13 cellular contexts compared by ENCODE assay signal in genomic region chr7:2954433-2954853, GRCh38.
A peak's percentile ranks its signal among the peaks of the same experiment; 100 is the strongest.
DNase-seq lines count a peak whose midpoint lies in the region; ATAC-seq, FAIRE-seq and TF ChIP-seq lines count a peak whose summit lies in the region.
"Had no signal": no experiment of that assay in that cellular context is flagged by ENCODE, and none has a peak within 500 bp of the region (broad histone marks: within the 10 kb centered on the region; RNA-seq: fewer than 3 reads in every experiment).

No MANE protein-coding gene starts in this region.

- H3K27me3 ChIP-seq in GM12878 (replicated peaks in 1 of 2; ENCODE audit: control insufficient read depth in 2 of 2, insufficient read depth in 2 of 2, low read length in 1 of 2) (no peaks in the 10 kb centered on the region), thyroid gland (no peaks in the 10 kb centered on the region)
- H3K27me3 ChIP-seq: adrenal gland had no signal

- TF ChIP-seq CTCF in GM12878 (IDR thresholded peaks at IDR 0.05 in 2 of 3, conservative IDR thresholded peaks at IDR 0.05 in 1 of 3; ENCODE audit: control insufficient read depth in 2 of 3, extremely low read depth in 1 of 3, insufficient read depth in 1 of 3, low read depth in 3 of 3, low read length in 3 of 3) (no peak), thyroid gland (IDR thresholded peaks at IDR 0.05) (no peak)

- peaks cover 16% of the 10 kb centered on the region for H3K9me3 Mint-ChIP-seq in activated CD4-positive, alpha-beta T cell treated with anti-CD3 and anti-CD28 coated beads, Interleukin-2, amount 10 ng/mL, durations not matched to agents 7 days and 5 days
- H3K9me3 Mint-ChIP-seq: HFFc6 had no signal

- intact Hi-C loops in GM12878 (cut with micrococcal nuclease; ENCODE audit: unreplicated experiment) = no loop called here
- intact Hi-C loops in thyroid gland (cut with DNase I) = no loop called here

- BruUV-seq in GM12878 (replicated peaks; lab: Mats Ljungman, UMichigan) = no TSS peak

- H3K9me3 ChIP-seq in GM12878 (replicated peaks; ENCODE audit: control insufficient read depth, insufficient read depth, low read length) (peaks cover 4% of the 10 kb centered on the region), thyroid gland (no peaks in the 10 kb centered on the region)
- H3K9me3 ChIP-seq: adrenal gland had no signal

- H3K4me1 ChIP-seq in GM12878 (ENCODE audit: control insufficient read depth, insufficient read depth, low read length) (peaks cover 4% of the 10 kb centered on the region; the same call in 1 of the 2 replicates), thyroid gland (no peaks in the 10 kb centered on the region)

- no peaks in the 10 kb centered on the region for H4K20me1 ChIP-seq in GM12878 (ENCODE audit: control insufficient read depth, insufficient read depth)

- no peak for TF ChIP-seq RAD21 in GM12878 (IDR thresholded peaks at IDR 0.05; ENCODE audit: insufficient read depth, low read depth, low read length)

- in situ Hi-C loops in GM12878 (cut with MboI) = no loop called here

- SMC1A ChIA-PET in GM12878 (lab: Charles Lee; ENCODE audit: uncharacterized antibody, unreplicated experiment) = interaction anchor here (1.3 kb wide), 1 partner anchor 88 kb away, joined by 4 read pairs; no protein-coding TSS in a partner anchor

- H3K79me2 ChIP-seq in GM12878 (ENCODE audit: control insufficient read depth, insufficient read depth, low read length) = no peaks in the 10 kb centered on the region

- H3K36me3 ChIP-seq in GM12878 (ENCODE audit: control insufficient read depth in 2 of 2, insufficient read depth in 2 of 2, low read length in 1 of 2) (peaks cover 9 to 31% of the 10 kb centered on the region in 2 experiments; a peak in 3 of 4 replicates), thyroid gland (no peaks in the 10 kb centered on the region)
- H3K36me3 ChIP-seq: adrenal gland had no signal

- peak overlapping the region; percentile 85 for H3K27ac Mint-ChIP-seq in activated CD4-positive, alpha-beta T cell treated with anti-CD3 and anti-CD28 coated beads, Interleukin-2, amount 10 ng/mL, durations not matched to agents 7 days and 5 days
- H3K27ac Mint-ChIP-seq: endodermal cell, HFFc6 had no signal

- POLR2A ChIA-PET in activated CD4-positive, alpha-beta T cell treated with anti-CD3 and anti-CD28 coated beads, Interleukin-2, amount 10 ng/mL, durations not matched to agents 7 days and 5 days (lab: Charles Lee) = interaction anchor here (0.7 kb wide), 1 partner anchor 87 kb away, joined by 4 read pairs; no protein-coding TSS in a partner anchor
- POLR2A ChIA-PET in GM12878 (lab: Charles Lee) = no interaction called here

- H3K9ac ChIP-seq in GM12878 (ENCODE audit: control insufficient read depth, insufficient read depth, low read length) = no peak overlapping the region

- RAD21 ChIA-PET in GM12878 (lab: Charles Lee; ENCODE audit: unreplicated experiment) = no interaction called here

- H3K4me2 ChIP-seq in GM12878 (ENCODE audit: control insufficient read depth, insufficient read depth) = no peak overlapping the region

- CTCF ChIA-PET in activated CD4-positive, alpha-beta T cell treated with anti-CD3 and anti-CD28 coated beads, Interleukin-2, amount 10 ng/mL, durations not matched to agents 7 days and 5 days (lab: Charles Lee) = interaction anchor here (0.7 to 1.4 kb wide), 3 partner anchors 11 to 13 kb away, joined by 3 to 5 read pairs (median 3); no protein-coding TSS in a partner anchor
- CTCF ChIA-PET in GM12878 (lab: Yijun Ruan, JAX) = no interaction called here

- no peak for FAIRE-seq in GM12878 (lab: Jason Lieb, UNC)

- no peak for TF ChIP-seq EP300 in GM12878 (IDR thresholded peaks at IDR 0.05; ENCODE audit: borderline replicate concordance in 1 of 2, control insufficient read depth in 1 of 2, low read depth in 2 of 2, low read length in 2 of 2)

- H3K27ac ChIP-seq in GM12878 (ENCODE audit: control insufficient read depth, insufficient read depth) (no peak overlapping the region), thyroid gland (no peak overlapping the region)
- H3K27ac ChIP-seq: 22Rv1, adrenal gland had no signal

- H3K36me3 Mint-ChIP-seq in activated CD4-positive, alpha-beta T cell treated with anti-CD3 and anti-CD28 coated beads, Interleukin-2, amount 10 ng/mL, durations not matched to agents 7 days and 5 days (ENCODE audit: low read depth) = peaks cover 83% of the 10 kb centered on the region

- H3K4me1 Mint-ChIP-seq in activated CD4-positive, alpha-beta T cell treated with anti-CD3 and anti-CD28 coated beads, Interleukin-2, amount 10 ng/mL, durations not matched to agents 7 days and 5 days = peaks cover 79% of the 10 kb centered on the region
- H3K4me1 Mint-ChIP-seq: endodermal cell had no signal

- 80% methylated on average over 11 of the region's 11 CpGs for WGBS in GM12878 (ENCODE audit: insufficient coverage, insufficient replicate concordance, low lambda C conversion rate, missing lambda C conversion rate)
- 62 to 71% methylated on average over 6 to 9 of the region's 11 CpGs for WGBS in thyroid gland, 2 donors

- DNase-seq in DMS 273 (lab: John Stamatoyannopoulos, UW; ENCODE audit: unreplicated experiment) (peak; percentile 22), DMS 273 treated with DMSO at 0.1 percent for 48 hours (lab: John Stamatoyannopoulos, UW) (no peak), GM12878 (ENCODE audit: low read depth, low spot score) (no peak), NCI-H82 treated with DMSO at 0.1 percent for 48 hours (lab: John Stamatoyannopoulos, UW; ENCODE audit: unreplicated experiment) (no peak), thyroid gland (no peak)
- DNase-seq in activated CD4-positive, alpha-beta T cell treated with anti-CD3 and anti-CD28 coated beads, Interleukin-2, amount 10 ng/mL, durations not matched to agents 7 days and 5 days = peak; percentile 43
- peak; percentile 37 for DNase-seq in stimulated activated CD8-positive, alpha-beta memory T cell treated with anti-CD3 and anti-CD28 coated beads, Interleukin-2, amount 100 ng/mL, for 48 hours (ENCODE audit: low read depth in 2 of 2)
- DNase-seq: HFFc6, hippocampal formation had no signal

- no peak overlapping the region for H3K4me3 ChIP-seq in GM12878
- no peak overlapping the region for H3K4me3 ChIP-seq in thyroid gland (replicated peaks in 1 of 3)
- H3K4me3 ChIP-seq: adrenal gland had no signal

- H2AFZ ChIP-seq in GM12878 (ENCODE audit: control insufficient read depth, low read depth, low read length) = no peak overlapping the region

- ATAC-seq in GM12878 (no peak), GM21529 (IDR thresholded peaks at IDR 0.05; ENCODE audit: unreplicated experiment) (no peak)

- H3K4me3 Mint-ChIP-seq in activated CD4-positive, alpha-beta T cell treated with anti-CD3 and anti-CD28 coated beads, Interleukin-2, amount 10 ng/mL, durations not matched to agents 7 days and 5 days = peak overlapping the region; percentile 16
- H3K4me3 Mint-ChIP-seq: endodermal cell, HFFc6 had no signal

- no peaks in the 10 kb centered on the region for H3K27me3 Mint-ChIP-seq in activated CD4-positive, alpha-beta T cell treated with anti-CD3 and anti-CD28 coated beads, Interleukin-2, amount 10 ng/mL, durations not matched to agents 7 days and 5 days

- TF ChIP-seq POLR2A in GM12878 (IDR thresholded peaks at IDR 0.05; ENCODE audit: low read depth, low read length) = no peak
- no peak for TF ChIP-seq POLR2A in thyroid gland (IDR thresholded peaks at IDR 0.05)

TF ChIP-seq in GM12878, 131 proteins besides CTCF, POLR2A, EP300 and RAD21:
- TF ChIP-seq SPI1 (IDR thresholded peaks at IDR 0.05; ENCODE audit: borderline replicate concordance, insufficient read depth, low read depth, low read length) = peak; percentile 11; the same call in 1 of the 2 replicates
- no peak for TF ChIP-seq RUNX3 (IDR thresholded peaks at IDR 0.05; ENCODE audit: low read length)
- TF ChIP-seq PKNOX1 (IDR thresholded peaks at IDR 0.05) = no peak

Comparison
In these comparisons a context has a peak if more than half of its experiments do, and no peak if none do; other contexts are left out.
1. DNase-seq: peak in DMS 273 (single experiment), activated CD4-positive, alpha-beta T cell treated with anti-CD3 and anti-CD28 coated beads, Interleukin-2, amount 10 ng/mL, durations not matched to agents 7 days and 5 days (single experiment) and stimulated activated CD8-positive, alpha-beta memory T cell treated with anti-CD3 and anti-CD28 coated beads, Interleukin-2, amount 100 ng/mL, for 48 hours (2 of 2); none in DMS 273 treated with DMSO at 0.1 percent for 48 hours (single experiment), GM12878 (single experiment), NCI-H82 treated with DMSO at 0.1 percent for 48 hours (single experiment) and thyroid gland (0 of 2).